In the genomic region with DNA sequence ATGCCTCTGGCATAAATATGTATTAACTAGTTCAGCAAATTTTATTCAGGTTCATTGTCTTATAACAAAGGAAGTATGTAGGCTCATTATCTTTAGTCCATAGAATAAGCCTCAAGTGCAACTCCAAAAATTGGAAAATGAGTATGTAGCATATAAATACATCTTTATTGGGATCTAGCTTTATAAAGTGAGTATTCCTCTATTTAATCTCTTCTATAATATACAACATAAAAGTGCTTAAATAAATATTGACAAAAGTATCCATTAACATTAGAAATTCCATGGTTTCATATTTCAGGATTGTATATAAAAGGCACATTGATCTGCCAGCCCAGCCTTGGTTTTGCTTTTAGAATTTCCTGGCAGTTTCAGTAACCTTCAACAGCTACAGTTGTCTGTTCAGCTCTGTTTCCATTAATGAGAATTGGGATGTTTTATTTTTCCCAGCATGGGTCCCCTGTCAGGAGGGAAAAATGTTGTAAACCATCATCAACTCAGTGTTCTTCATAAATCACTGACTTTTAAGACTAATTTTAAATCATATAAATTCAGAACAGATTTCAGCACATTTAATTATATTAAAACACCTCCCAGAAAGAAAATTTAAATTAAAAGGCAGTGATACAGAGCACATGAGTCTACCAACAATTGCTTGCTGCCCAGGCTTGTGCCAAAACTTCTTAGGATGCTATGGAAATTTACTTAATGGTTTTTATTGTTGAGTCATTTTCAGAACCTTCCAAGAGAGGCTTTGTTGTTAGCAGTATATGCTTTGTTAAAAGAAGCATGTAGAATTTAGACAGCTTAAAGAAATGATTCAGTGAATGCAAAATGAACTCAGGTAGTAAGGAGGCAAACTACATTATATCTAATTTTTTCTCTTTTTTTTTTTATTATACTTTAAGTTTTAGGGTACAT, we compare ENCODE assay signal across 27 cellular contexts.
DNase-seq lines count a peak whose midpoint lies in the region; ATAC-seq and TF ChIP-seq lines count a peak whose summit lies in the region.
"Had no signal": no experiment of that assay in that cellular context is flagged by ENCODE, and none has a peak within 500 bp of the region (broad histone marks: within the 10 kb centered on the region; RNA-seq: fewer than 3 reads in every experiment).

No MANE protein-coding gene starts in this region.

- H3K27ac Mint-ChIP-seq in activated CD8-positive, alpha-beta T cell treated with anti-CD3 and anti-CD28 coated beads for 36 hours = no peak overlapping the region
- no peak overlapping the region for H3K27ac Mint-ChIP-seq in GM23338
- H3K27ac Mint-ChIP-seq: activated CD8-positive, alpha-beta T cell treated with anti-CD3 and anti-CD28 coated beads, Interleukin-2, amount 10 ng/mL, durations not matched to agents 7 days and 5 days; activated naive CD8-positive, alpha-beta T cell; CD8-positive, alpha-beta T cell; progenitor cell of endocrine pancreas; T-helper 1 cell treated with Interleukin-12 subunit alpha and Interleukin-12 subunit beta and Interleukin-4 antibody, amounts not matched to agents 30 μg/mL and 1 μg/mL, for 36 hours had no signal

- no peak overlapping the region for H3K27ac ChIP-seq in GM23338 (ENCODE audit: low read depth)
- H3K27ac ChIP-seq: cardiac muscle cell, coronary artery, gastrocnemius medialis, neutrophil, suprapubic skin had no signal

- H3K79me2 ChIP-seq in GM23338 (replicated peaks; ENCODE audit: insufficient read depth) = no peaks in the 10 kb centered on the region

- no peaks in the 10 kb centered on the region for H3K27me3 ChIP-seq in GM23338 (ENCODE audit: insufficient read depth)
- H3K27me3 ChIP-seq: cardiac muscle cell, gastrocnemius medialis, neutrophil, suprapubic skin had no signal

- peaks cover 7% of the 10 kb centered on the region; the same call in 1 of the 2 replicates for H3K9me2 ChIP-seq in GM23338 (ENCODE audit: insufficient read depth)

- peaks cover 9% of the 10 kb centered on the region for H3K4me1 Mint-ChIP-seq in activated CD8-positive, alpha-beta T cell treated with anti-CD3 and anti-CD28 coated beads for 36 hours (ENCODE audit: low read depth)
- H3K4me1 Mint-ChIP-seq in GM23338 = peaks cover 15% of the 10 kb centered on the region

- no peaks in the 10 kb centered on the region for H3K36me3 ChIP-seq in GM23338 (ENCODE audit: insufficient read depth)
- H3K36me3 ChIP-seq: cardiac muscle cell, gastrocnemius medialis, neutrophil had no signal

- no peaks in the 10 kb centered on the region for H3K36me3 Mint-ChIP-seq in activated CD8-positive, alpha-beta T cell treated with anti-CD3 and anti-CD28 coated beads for 36 hours (ENCODE audit: low read depth)
- H3K36me3 Mint-ChIP-seq in GM23338 (ENCODE audit: low read depth) = peaks cover 6% of the 10 kb centered on the region; the same call in 2 of the 3 replicates
- H3K36me3 Mint-ChIP-seq: CD8-positive, alpha-beta T cell had no signal

- H3K4me1 ChIP-seq in GM23338 (ENCODE audit: insufficient read depth) = peaks cover 30% of the 10 kb centered on the region
- H3K4me1 ChIP-seq: gastrocnemius medialis, suprapubic skin had no signal

- ATAC-seq in activated CD8-positive, alpha-beta T cell treated with anti-CD3 and anti-CD28 coated beads for 36 hours = no peak
- no peak for ATAC-seq in GM23338
- ATAC-seq: activated CD4-positive, CD25-positive, alpha-beta regulatory T cell treated with anti-CD3 and anti-CD28 coated beads, Interleukin-2, amount 50 U/mL, for 24 hours; activated CD8-positive, alpha-beta T cell treated with anti-CD3 and anti-CD28 coated beads, Interleukin-2, amount 10 ng/mL, durations not matched to agents 7 days and 5 days; CD8-positive, alpha-beta T cell; gastrocnemius medialis had no signal

- TF ChIP-seq CTCF in astrocyte of the spinal cord (IDR thresholded peaks at IDR 0.05; ENCODE audit: low read depth, low read length) (no peak), GM23338 (conservative IDR thresholded peaks at IDR 0.05; ENCODE audit: low read depth in 2 of 2) (no peak)
- TF ChIP-seq CTCF in activated CD8-positive, alpha-beta T cell treated with anti-CD3 and anti-CD28 coated beads for 36 hours (IDR thresholded peaks at IDR 0.05) = no peak

- no peak overlapping the region for H3K4me3 Mint-ChIP-seq in activated CD8-positive, alpha-beta T cell treated with anti-CD3 and anti-CD28 coated beads for 36 hours
- no peak overlapping the region for H3K4me3 Mint-ChIP-seq in GM23338
- H3K4me3 Mint-ChIP-seq: activated CD8-positive, alpha-beta T cell treated with anti-CD3 and anti-CD28 coated beads, Interleukin-2, amount 10 ng/mL, durations not matched to agents 7 days and 5 days; activated naive CD8-positive, alpha-beta T cell; CD8-positive, alpha-beta T cell; T-helper 1 cell treated with Interleukin-12 subunit alpha and Interleukin-12 subunit beta and Interleukin-4 antibody, amounts not matched to agents 30 μg/mL and 1 μg/mL, for 36 hours had no signal

- no peaks in the 10 kb centered on the region for H3K27me3 Mint-ChIP-seq in activated CD8-positive, alpha-beta T cell treated with anti-CD3 and anti-CD28 coated beads for 36 hours
- H3K27me3 Mint-ChIP-seq in GM23338 (ENCODE audit: insufficient read depth, low read depth, poor library complexity) = no peaks in the 10 kb centered on the region
- H3K27me3 Mint-ChIP-seq: activated naive CD8-positive, alpha-beta T cell; progenitor cell of endocrine pancreas had no signal

- in situ Hi-C loops in astrocyte of the spinal cord (cut with HindIII; ENCODE audit: low sequenced_read_pairs) = no loop called here

- no peaks in the 10 kb centered on the region for H3F3A ChIP-seq in GM23338 (replicated peaks; ENCODE audit: low read depth)

- peak; percentile 14 for DNase-seq in NCI-H748 (lab: John Stamatoyannopoulos, UW; ENCODE audit: unreplicated experiment)
- no peak for DNase-seq in NCI-H748 treated with DMSO at 0.1 percent for 48 hours (lab: John Stamatoyannopoulos, UW)
- DNase-seq in NCI-H1105 (lab: John Stamatoyannopoulos, UW) = peak; percentile 25
- peak; percentile 67 for DNase-seq in astrocyte of the spinal cord (ENCODE audit: low read depth, low spot score)
- peak; percentile 11 for DNase-seq in renal cortical epithelial cell (ENCODE audit: low read depth)
- DNase-seq in iPS-NIHi7 (ENCODE audit: extremely low spot score) = no peak
- no peak for DNase-seq in activated CD8-positive, alpha-beta T cell treated with anti-CD3 and anti-CD28 coated beads for 36 hours
- no peak for DNase-seq in GM23338 (ENCODE audit: low spot score)
- DNase-seq: activated CD8-positive, alpha-beta T cell treated with anti-CD3 and anti-CD28 coated beads, Interleukin-2, amount 10 ng/mL, durations not matched to agents 7 days and 5 days; anterior cingulate cortex; CD8-positive, alpha-beta T cell; effector memory CD4-positive, alpha-beta T cell; gastrocnemius medialis; KBM-7; mesendoderm; MV-4-11; NCI-H1694 treated with DMSO at 0.1 percent for 48 hours; NCI-H526; stimulated activated naive CD4-positive, alpha-beta T cell had no signal

- no peaks in the 10 kb centered on the region for H3K9me3 Mint-ChIP-seq in activated CD8-positive, alpha-beta T cell treated with anti-CD3 and anti-CD28 coated beads for 36 hours
- peaks cover 7% of the 10 kb centered on the region for H3K9me3 Mint-ChIP-seq in GM23338

- CTCF ChIA-PET in activated CD8-positive, alpha-beta T cell treated with anti-CD3 and anti-CD28 coated beads for 36 hours (lab: Charles Lee) = interaction anchor here (1.3 to 1.6 kb wide), 3 partner anchors 13 to 53 kb away, joined by 4 to 5 read pairs (median 5); no protein-coding TSS in a partner anchor

- H2AFZ ChIP-seq in GM23338 = no peak overlapping the region

- H4K20me1 ChIP-seq in GM23338 (replicated peaks; ENCODE audit: insufficient read depth) = no peaks in the 10 kb centered on the region

- H3K4me2 ChIP-seq in GM23338 = no peak overlapping the region

- H3K4me3 ChIP-seq in astrocyte of the spinal cord (ENCODE audit: low read depth, low read length) (no peak overlapping the region), GM23338 (no peak overlapping the region)
- H3K4me3 ChIP-seq: cardiac muscle cell, coronary artery, gastrocnemius medialis, suprapubic skin had no signal

- POLR2A ChIA-PET in activated CD8-positive, alpha-beta T cell treated with anti-CD3 and anti-CD28 coated beads for 36 hours (lab: Charles Lee) = no interaction called here

- intact Hi-C loops in activated CD8-positive, alpha-beta T cell treated with anti-CD3 and anti-CD28 coated beads for 36 hours (cut with micrococcal nuclease) = no loop called here

TF ChIP-seq in GM23338, 12 proteins besides CTCF, POLR2A, EP300 and RAD21 (continues in another document):
- TF ChIP-seq POLR2AphosphoS5 (IDR thresholded peaks at IDR 0.05; ENCODE audit: low read depth) = no peak
- no peak for TF ChIP-seq EZH2phosphoT487 (IDR thresholded peaks at IDR 0.05; ENCODE audit: unreplicated experiment)

Comparison
In these comparisons a context has a peak if more than half of its experiments do, and no peak if none do; other contexts are left out.
1. DNase-seq: peak in NCI-H748 (single experiment), NCI-H1105 (single experiment), astrocyte of the spinal cord (single experiment) and renal cortical epithelial cell (single experiment); none in NCI-H748 treated with DMSO at 0.1 percent for 48 hours (single experiment), iPS-NIHi7 (single experiment), activated CD8-positive, alpha-beta T cell treated with anti-CD3 and anti-CD28 coated beads for 36 hours (single experiment) and GM23338 (single experiment).